Comparison of ENCODE assay signal across 28 cellular contexts in the genomic region with DNA sequence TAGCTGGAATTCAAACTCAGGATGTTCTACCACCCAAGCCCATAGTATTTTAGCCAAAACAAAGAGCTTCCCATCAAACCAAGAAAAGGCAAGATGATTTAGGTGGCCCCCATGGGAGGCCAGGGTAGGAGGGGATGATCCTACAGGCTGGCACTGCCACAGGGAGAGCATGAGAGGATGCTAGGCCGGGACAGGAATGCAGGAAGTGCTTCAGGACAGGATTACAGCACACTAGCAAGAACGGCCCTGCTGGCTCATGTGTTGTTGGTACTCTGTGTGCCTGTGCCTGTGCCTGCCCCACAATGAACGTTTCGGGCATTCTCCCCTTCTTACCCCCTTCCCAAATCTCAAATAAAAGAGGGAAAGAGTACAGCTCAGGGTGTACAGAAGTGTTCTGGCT.
"Had no signal": no experiment of that assay in that cellular context is flagged by ENCODE, and none has a peak within 500 bp of the region (broad histone marks: within the 10 kb centered on the region; RNA-seq: fewer than 3 reads in every experiment).

No MANE protein-coding gene starts in this region.

- H3K9me3 ChIP-seq: adrenal gland, body of pancreas, heart right ventricle, left ventricle myocardium inferior, mucosa of descending colon, suprapubic skin, tibial artery had no signal

- H3K27ac ChIP-seq: adrenal gland, body of pancreas, cardiac muscle cell, coronary artery, suprapubic skin, tibial artery had no signal

- H3K36me3 ChIP-seq: adrenal gland, cardiac muscle cell, heart right ventricle, left ventricle myocardium inferior, suprapubic skin, tibial artery had no signal

- DNase-seq: activated CD4-positive, alpha-beta T cell treated with anti-CD3 and anti-CD28 coated beads for 1 hour; activated CD4-positive, alpha-beta T cell treated with anti-CD3 and anti-CD28 coated beads, Interleukin-2, amount 10 ng/mL, durations not matched to agents 7 days and 5 days; activated CD8-positive, alpha-beta memory T cell treated with anti-CD3 and anti-CD28 coated beads, Interleukin-2, amount 10 ng/mL, durations not matched to agents 7 days and 5 days; activated CD8-positive, alpha-beta T cell treated with anti-CD3 and anti-CD28 coated beads, Interleukin-2, amount 10 ng/mL, durations not matched to agents 7 days and 5 days; activated naive CD4-positive, alpha-beta T cell; activated T-cell treated with anti-CD3 and anti-CD28 coated beads, Interleukin-2, amount 50 U/mL, for 72 hours; adrenal gland; aorta; body of pancreas; effector memory CD8-positive, alpha-beta T cell; foreskin melanocyte; heart right ventricle; left ventricle myocardium inferior; mucosa of descending colon; posterior cingulate gyrus; right cardiac atrium; stimulated activated CD4-positive, alpha-beta T cell treated with anti-CD3 and anti-CD28 coated beads, Interleukin-15, amount 100 ng/mL, for 24 hours; stimulated activated CD4-positive, alpha-beta T cell treated with anti-CD3 and anti-CD28 coated beads, Interleukin-2, amount 100 ng/mL, for 24 hours; stimulated activated naive CD4-positive, alpha-beta T cell; T-helper 17 cell; T1000; tibial artery had no signal

- ATAC-seq: activated CD8-positive, alpha-beta memory T cell treated with anti-CD3 and anti-CD28 coated beads, Interleukin-2, amount 10 ng/mL, durations not matched to agents 7 days and 5 days; activated CD8-positive, alpha-beta T cell treated with anti-CD3 and anti-CD28 coated beads, Interleukin-2, amount 10 ng/mL, durations not matched to agents 7 days and 5 days; activated naive CD4-positive, alpha-beta T cell treated with anti-CD3 and anti-CD28 coated beads, Interleukin-2, amount 50 U/mL, for 72 hours; activated T-cell treated with anti-CD3 and anti-CD28 coated beads, Interleukin-2, amount 50 U/mL, for 72 hours; body of pancreas; effector memory CD8-positive, alpha-beta T cell; heart right ventricle; mucosa of descending colon; right cardiac atrium; T-helper 17 cell; WTC11 had no signal

- H3K27me3 ChIP-seq: adrenal gland, body of pancreas, cardiac muscle cell, heart right ventricle, suprapubic skin, tibial artery had no signal

- H3K4me3 ChIP-seq: adrenal gland, body of pancreas, cardiac muscle cell, coronary artery, heart right ventricle, left ventricle myocardium inferior, lung, mucosa of descending colon, suprapubic skin, tibial artery had no signal
